1 cellular context compared by ENCODE assay signal in genomic region chr5:176538985-176539384, GRCh38.
TF ChIP-seq lines count a peak whose summit lies in the region.

No MANE protein-coding gene starts in this region.

TF ChIP-seq in K562, 482 proteins besides CTCF, POLR2A, EP300 and RAD21:
- TF ChIP-seq CBFA2T2 (conservative IDR thresholded peaks at IDR 0.05) (no peak), MEIS2 (IDR thresholded peaks at IDR 0.05; ENCODE audit: partially characterized antibody) (peak; percentile 6), ZNF644 (tag; IDR thresholded peaks at IDR 0.05; ENCODE audit: low read depth) (0 out of 2 replicates have a peak, but pooled peaks have one; percentile 13), ZNF639 (CRISPR knock-in tag; conservative IDR thresholded peaks at IDR 0.05 in 1 of 2, IDR thresholded peaks at IDR 0.05 in 1 of 2) (0 out of 4 replicates have a peak, but pooled peaks of 1 of the 2 experiments have one; percentile 41), RCOR1 (IDR thresholded peaks at IDR 0.05; ENCODE audit: borderline replicate concordance in 1 of 2, low read depth in 2 of 2, low read length in 2 of 2) (0 out of 4 replicates have a peak, but pooled peaks of 1 of the 2 experiments have one; percentile 40), SOX6 (IDR thresholded peaks at IDR 0.05) (peak; percentile 54; the same call in 1 of the 2 replicates), TCF3 (CRISPR knock-in tag; IDR thresholded peaks at IDR 0.05) (no peak), CTBP1 (IDR thresholded peaks at IDR 0.05; ENCODE audit: borderline replicate concordance) (peak; percentile 56; the same call in 1 of the 2 replicates), PKNOX1 (IDR thresholded peaks at IDR 0.05) (peak; percentile 18; the same call in 1 of the 2 replicates)
